8 cellular contexts compared by ENCODE assay signal in genomic region chr14:49619730-49620129, GRCh38. TPM values are rescaled to one million over a fixed set of nuclear protein-coding genes. Genes with fewer than 3 reads are reported as not detected.
A peak's percentile ranks its signal among the peaks of the same experiment; 100 is the strongest.
DNase-seq lines count a peak whose midpoint lies in the region; ATAC-seq and TF ChIP-seq lines count a peak whose summit lies in the region.

No MANE protein-coding gene starts in this region.

- ATAC-seq in naive thymus-derived CD4-positive, alpha-beta T cell: no peak

- H2AFZ ChIP-seq in KMS-11 (ENCODE audit: low read depth): no peak overlapping the region

- H3K4me1 Mint-ChIP-seq in naive thymus-derived CD4-positive, alpha-beta T cell: peaks cover 33 to 67% (median 52%) of the 10 kb centered on the region in 7 donors

- H3K27ac Mint-ChIP-seq in naive thymus-derived CD4-positive, alpha-beta T cell: peak overlapping the region; percentile 95 to 100 (median 99)

- DNase-seq in AG10803 (ENCODE audit: low read depth) (no peak), NCI-H2029 treated with DMSO at 0.1 percent for 48 hours (lab: John Stamatoyannopoulos, UW) (no peak), NCI-H128 (lab: John Stamatoyannopoulos, UW; ENCODE audit: unreplicated experiment) (no peak), NOMO-1 (lab: John Stamatoyannopoulos, UW; ENCODE audit: unreplicated experiment in 2 of 2) (no peak), HT-29 (ENCODE audit: low spot score) (no peak)
- DNase-seq in naive thymus-derived CD4-positive, alpha-beta T cell: no peak

- POLR2A ChIA-PET in naive thymus-derived CD4-positive, alpha-beta T cell (lab: Charles Lee): interaction anchor here (0.6 to 7.1 kb wide), 28 partner anchors 8 to 1172 kb away, joined by 3 to 226 read pairs (median 5); partner anchors contain the start of genes DNAAF2, KLHDC1, KLHDC2 and LRR1

- peak overlapping the region; percentile 95 for H3K4me3 ChIP-seq in AG10803 (ENCODE audit: low read length)
- no peak overlapping the region for H3K4me3 ChIP-seq in KMS-11 (IDR thresholded peaks at IDR 0.05; ENCODE audit: insufficient read depth, low read depth, low read length)
- H3K4me3 ChIP-seq in naive thymus-derived CD4-positive, alpha-beta T cell (ENCODE audit: low read length): peak overlapping the region; percentile 98

- H3K79me2 ChIP-seq in KMS-11 (ENCODE audit: insufficient read depth, low read depth): peaks cover 77% of the 10 kb centered on the region

- TF ChIP-seq CTCF in AG10803 (conservative IDR thresholded peaks at IDR 0.05; ENCODE audit: low read length): no peak
- TF ChIP-seq CTCF in KMS-11 (conservative IDR thresholded peaks at IDR 0.05; ENCODE audit: low read depth, low read length): no peak

- peaks cover 7% of the 10 kb centered on the region; the same call in 1 of the 2 replicates for H3K36me3 ChIP-seq in KMS-11 (ENCODE audit: insufficient read depth)
- peaks cover 7 to 15% (median 12%) of the 10 kb centered on the region in 3 experiments for H3K36me3 ChIP-seq in naive thymus-derived CD4-positive, alpha-beta T cell (ENCODE audit: control insufficient read depth in 2 of 3, insufficient read depth in 3 of 3, low read length in 3 of 3)

- H3K27ac ChIP-seq in KMS-11 (peak overlapping the region; percentile 99), cingulate gyrus (ENCODE audit: low read depth, low read length) (peak overlapping the region; percentile 89)
- H3K27ac ChIP-seq in naive thymus-derived CD4-positive, alpha-beta T cell (ENCODE audit: low read depth, low read length): peak overlapping the region; percentile 97

- peaks cover 5 to 42% (median 17%) of the 10 kb centered on the region in 5 donors for H3K36me3 Mint-ChIP-seq in naive thymus-derived CD4-positive, alpha-beta T cell

- H3K9ac ChIP-seq in KMS-11: peak overlapping the region; percentile 97

- H3K27me3 ChIP-seq in KMS-11 (ENCODE audit: insufficient read depth, low read depth): no peaks in the 10 kb centered on the region
- no peaks in the 10 kb centered on the region for H3K27me3 ChIP-seq in naive thymus-derived CD4-positive, alpha-beta T cell (ENCODE audit: control insufficient read depth in 2 of 2, insufficient read depth in 2 of 2, low read length in 2 of 2)

- peak overlapping the region; percentile 48; the same call in 1 of the 2 replicates for H3K4me2 ChIP-seq in KMS-11

- peaks cover 24% of the 10 kb centered on the region for H3K4me1 ChIP-seq in KMS-11 (ENCODE audit: low read depth, poor library complexity, severe bottlenecking)
- H3K4me1 ChIP-seq in naive thymus-derived CD4-positive, alpha-beta T cell (ENCODE audit: control insufficient read depth in 2 of 2, insufficient read depth in 2 of 2, low read length in 2 of 2): peaks cover 40 to 42% of the 10 kb centered on the region in 2 donors

- H3K9me3 Mint-ChIP-seq in naive thymus-derived CD4-positive, alpha-beta T cell: no peaks in the 10 kb centered on the region

- H3K4me3 Mint-ChIP-seq in naive thymus-derived CD4-positive, alpha-beta T cell: peak overlapping the region; percentile 94 to 99 (median 98)

- no peaks in the 10 kb centered on the region for H4K20me1 ChIP-seq in KMS-11 (ENCODE audit: insufficient read depth)

- CTCF ChIA-PET in naive thymus-derived CD4-positive, alpha-beta T cell (lab: Charles Lee): interaction anchor here (0.7 to 4.6 kb wide), 10 partner anchors 11 to 718 kb away, joined by 3 to 37 read pairs (median 8); partner anchors contain the start of genes DNAAF2, KLHDC2, LRR1 and RPS29

- intact Hi-C loops in naive thymus-derived CD4-positive, alpha-beta T cell (cut with micrococcal nuclease): loop anchor here (1.0 to 5.0 kb wide), 14 partner anchors 15 to 1218 kb away; partner anchors contain the start of genes DMAC2L (in 2 of the 2), L2HGDH (in 2 of the 2), LRR1 (in 2 of the 2) and RPS29 (in 2 of the 2)

- H3K9me3 ChIP-seq in naive thymus-derived CD4-positive, alpha-beta T cell (ENCODE audit: control insufficient read depth in 2 of 3, low read length in 3 of 3): no peaks in the 10 kb centered on the region

- no peaks in the 10 kb centered on the region for H3K27me3 Mint-ChIP-seq in naive thymus-derived CD4-positive, alpha-beta T cell

RNA-seq across cellular contexts. Expression of gene RPL36AL, which starts 0.7 kb away (rescaled TPM):
- 100 to 1,000 TPM; 177 to 429 (median 281) TPM for total RNA-seq in naive thymus-derived CD4-positive, alpha-beta T cell
- polyA plus RNA-seq in naive thymus-derived CD4-positive, alpha-beta T cell: 100 to 1,000 TPM; 468 to 686 TPM
- total RNA-seq in HT-29 (2014; rRNA removed; shearing (Covaris generic)): 114 and 130 TPM in 2 replicates

RNA-seq across cellular contexts. Expression of gene MGAT2, which starts 0.9 kb away (rescaled TPM):
- total RNA-seq in naive thymus-derived CD4-positive, alpha-beta T cell: 10 to 100 TPM; 16.8 to 69.3 (median 35.1) TPM
- 10 to 100 TPM; 16.5 to 24.5 TPM for polyA plus RNA-seq in naive thymus-derived CD4-positive, alpha-beta T cell
- total RNA-seq in HT-29 (2014; rRNA removed; shearing (Covaris generic)): 35.5 and 36.5 TPM in 2 replicates

RNA-seq across cellular contexts. Expression of gene DNAAF2, which starts 15.3 kb away (rescaled TPM):
- total RNA-seq in naive thymus-derived CD4-positive, alpha-beta T cell: 10 to 100 TPM in 2 of 5 experiments, 1 to 10 TPM in 3; 7.1 to 15.8 (median 9.0) TPM
- polyA plus RNA-seq in naive thymus-derived CD4-positive, alpha-beta T cell: 10 to 100 TPM; 10.1 to 15.7 TPM
- 23.0 and 24.9 TPM in 2 replicates for total RNA-seq in HT-29 (2014; rRNA removed; shearing (Covaris generic))

RNA-seq across cellular contexts. Expression of gene LRR1, which starts 21.0 kb away (rescaled TPM):
- total RNA-seq in naive thymus-derived CD4-positive, alpha-beta T cell: 10 to 100 TPM in 3 of 5 experiments, 1 to 10 TPM in 2; 7.5 to 39.7 (median 13.3) TPM
- 10 to 100 TPM; 12.0 to 14.2 TPM for polyA plus RNA-seq in naive thymus-derived CD4-positive, alpha-beta T cell
- 26.4 and 28.6 TPM in 2 replicates for total RNA-seq in HT-29 (2014; rRNA removed; shearing (Covaris generic))

RNA-seq across cellular contexts. Expression of gene RPS29, which starts 33.5 kb away (rescaled TPM):
- 1,000 to 10,000 TPM; 2,254 to 4,907 (median 2,729) TPM for total RNA-seq in naive thymus-derived CD4-positive, alpha-beta T cell
- polyA plus RNA-seq in naive thymus-derived CD4-positive, alpha-beta T cell: over 10,000 TPM; 10,630 to 13,249 TPM
- 1,194 and 1,378 TPM in 2 replicates for total RNA-seq in HT-29 (2014; rRNA removed; shearing (Covaris generic))
